8 cellular contexts compared by ENCODE assay signal in the genomic region with DNA sequence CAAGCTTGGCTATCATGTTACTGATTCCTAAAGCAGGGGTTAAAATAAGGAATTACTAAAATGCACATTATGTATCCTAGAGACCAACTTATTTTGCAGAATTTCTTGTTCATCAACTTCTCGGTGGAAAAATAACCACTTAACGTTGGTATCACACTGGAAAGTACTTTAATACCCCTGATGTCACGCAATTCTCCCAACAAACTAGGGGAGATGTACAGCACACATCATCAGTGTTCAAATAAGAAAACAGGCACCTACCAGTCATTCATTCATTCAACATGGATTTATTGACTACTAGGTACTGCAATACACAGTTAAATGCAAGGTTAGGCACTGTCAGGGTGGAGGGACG. TPM values are rescaled to one million over a fixed set of nuclear protein-coding genes. Genes with fewer than 3 reads are reported as not detected.
DNase-seq lines count a peak whose midpoint lies in the region; ATAC-seq and TF ChIP-seq lines count a peak whose summit lies in the region.

No MANE protein-coding gene starts in this region.

- TF ChIP-seq POLR2A in sigmoid colon (IDR thresholded peaks at IDR 0.05), result no peak

- intact Hi-C loops in sigmoid colon (cut with DNase I), result loop anchor here (1.0 kb wide), 1 partner anchor 111 kb away; a partner anchor contains a TSS

- H3K27ac ChIP-seq in sigmoid colon, result peak overlapping the region; percentile 81 to 86 (median 84)

- H3K9me3 Mint-ChIP-seq in T-cell, result no peaks in the 10 kb centered on the region

- ATAC-seq in T-cell (replicated peaks in 1 of 4), result no peak
- no peak for ATAC-seq in GM21825 (IDR thresholded peaks at IDR 0.05; ENCODE audit: unreplicated experiment)

- peaks cover 30 to 36% (median 32%) of the 10 kb centered on the region in 3 donors for H3K4me1 Mint-ChIP-seq in T-cell

- WGBS in sigmoid colon, 2 donors, result 1 to 16% methylated on average over 4 of the region's 4 CpGs

- H3K36me3 Mint-ChIP-seq in T-cell, result peaks cover 37% of the 10 kb centered on the region

- no peaks in the 10 kb centered on the region for H3K27me3 Mint-ChIP-seq in T-cell

- POLR2A ChIA-PET in T-cell (lab: Charles Lee), result interaction anchor here in 1 of 2 donors (0.6 to 0.7 kb wide), 2 partner anchors 65 to 138 kb away, joined by 3 to 6 read pairs; no protein-coding TSS in a partner anchor

- TF ChIP-seq CTCF in GM12865 (IDR thresholded peaks at IDR 0.05; ENCODE audit: insufficient read depth, low read depth, low read length, missing control alignments) (no peak), foreskin fibroblast (IDR thresholded peaks at IDR 0.05; ENCODE audit: low read depth, low read length) (no peak), sigmoid colon (IDR thresholded peaks at IDR 0.05) (no peak)

- H3K4me3 Mint-ChIP-seq in T-cell, result peak overlapping the region; percentile 91 to 95 (median 94)

- H3K4me1 ChIP-seq in sigmoid colon, result peaks cover 0 to 17% (median 11%) of the 10 kb centered on the region in 4 donors

- no peaks in the 10 kb centered on the region for H3K9me3 ChIP-seq in sigmoid colon

- peaks cover 16 to 45% (median 34%) of the 10 kb centered on the region in 4 donors for H3K36me3 ChIP-seq in sigmoid colon

- H3K27ac Mint-ChIP-seq in T-cell, result peak overlapping the region; percentile 99 to 100

- H3K4me3 ChIP-seq in GM12865 (ENCODE audit: low read depth, low read length), result peak overlapping the region; percentile 97
- H3K4me3 ChIP-seq in foreskin fibroblast (ENCODE audit: low read depth in 1 of 2, low read length in 2 of 2), result peak overlapping the region; percentile 78 to 79
- H3K4me3 ChIP-seq in sigmoid colon, result peak overlapping the region; percentile 58 to 71 (median 67)

- H3K27me3 ChIP-seq in sigmoid colon, result no peaks in the 10 kb centered on the region

- DNase-seq in GM12865 (ENCODE audit: low read depth) (no peak), T-cell (no peak), foreskin fibroblast (no peak), sigmoid colon (no peak), NCI-H446 (lab: John Stamatoyannopoulos, UW) (no peak), HUDEP-2 (lab: John Stamatoyannopoulos, UW; ENCODE audit: unreplicated experiment in 76 of 76) (no peak), CD1c-positive myeloid dendritic cell (ENCODE audit: extremely low spot score) (no peak)

- TF ChIP-seq EP300 in sigmoid colon (IDR thresholded peaks at IDR 0.05), result no peak

- CTCF ChIA-PET in T-cell (lab: Charles Lee), result interaction anchor here (1.5 to 1.7 kb wide), 2 partner anchors 132 kb away, joined by 5 to 7 read pairs; no protein-coding TSS in a partner anchor

RNA-seq across cellular contexts. Expression of a gene that starts 0.6 kb away (rescaled TPM):
- total RNA-seq in T-cell, result 10 to 100 TPM; 56.9 to 71.0 (median 59.4) TPM
- 10 to 100 TPM; 17.9 to 35.0 (median 27.8) TPM for total RNA-seq in sigmoid colon
- polyA plus RNA-seq in sigmoid colon, result 10 to 100 TPM; 15.7 to 25.7 (median 22.8) TPM

RNA-seq across cellular contexts. Expression of a gene that starts 30.5 kb away (rescaled TPM):
- total RNA-seq in T-cell (under 1 TPM; 0.30 to 0.76 (median 0.38) TPM), sigmoid colon (under 1 TPM; 0.16 to 0.71 (median 0.41) TPM)
- 1 to 10 TPM in 1 of 3 donors, under 1 TPM in 1, not detected in 1; 0.70 to 1.2 TPM for polyA plus RNA-seq in sigmoid colon

RNA-seq across cellular contexts. Expression of a gene that starts 50.1 kb away (rescaled TPM):
- under 1 TPM in 3 of 5 donors, not detected in 2; 0.55 to 0.90 (median 0.59) TPM for total RNA-seq in T-cell
- total RNA-seq in sigmoid colon, result not detected
- under 1 TPM in 1 of 3 donors, not detected in 2; 0.16 TPM for polyA plus RNA-seq in sigmoid colon

RNA-seq across cellular contexts. Expression of a gene that starts 56.6 kb away (rescaled TPM):
- total RNA-seq in T-cell (1 to 10 TPM in 1 of 5 donors, under 1 TPM in 4; 0.18 to 2.0 (median 0.44) TPM), sigmoid colon (not detected)
- not detected for polyA plus RNA-seq in sigmoid colon
